10 cellular contexts compared by ENCODE assay signal in genomic region chr6:132365319-132365907, GRCh38. TPM values are rescaled to one million over a fixed set of nuclear protein-coding genes. Genes with fewer than 3 reads are reported as not detected.
A peak's percentile ranks its signal among the peaks of the same experiment; 100 is the strongest.
DNase-seq lines count a peak whose midpoint lies in the region; ATAC-seq and TF ChIP-seq lines count a peak whose summit lies in the region.
"Had no signal": no experiment of that assay in that cellular context is flagged by ENCODE, and none has a peak within 500 bp of the region (broad histone marks: within the 10 kb centered on the region; RNA-seq: fewer than 3 reads in every experiment).

No MANE protein-coding gene starts in this region.

- H3K9me3 ChIP-seq in cardiac muscle cell (ENCODE audit: low read depth): no peaks in the 10 kb centered on the region
- H3K9me3 ChIP-seq in right cardiac atrium (ENCODE audit: control insufficient read depth, low read length): no peaks in the 10 kb centered on the region
- H3K9me3 ChIP-seq: BLaER1 treated with 17β-estradiol and CSF1 and Interleukin-3, amounts not matched to agents 10 nM and 100 nM had no signal

- H3K9me3 Mint-ChIP-seq in activated T-helper 17 cell treated with anti-CD3 and anti-CD28 coated beads, Interleukin-2, amount 50 U/mL, for 72 hours: no peaks in the 10 kb centered on the region
- no peaks in the 10 kb centered on the region for H3K9me3 Mint-ChIP-seq in stimulated activated naive CD8-positive, alpha-beta T cell treated with anti-CD3 and anti-CD28 coated beads, Interleukin-15, Interleukin-2, amounts not matched to agents 100 ng/mL and 50 ng/mL, for 24 hours

- H3K27ac ChIP-seq in cardiac muscle cell (peak overlapping the region; percentile 65), right cardiac atrium (ENCODE audit: low read length) (no peak overlapping the region)
- H3K27ac ChIP-seq: epithelial cell of prostate had no signal

- H3K4me3 Mint-ChIP-seq in activated T-helper 17 cell treated with anti-CD3 and anti-CD28 coated beads, Interleukin-2, amount 50 U/mL, for 72 hours: peak overlapping the region; percentile 2
- H3K4me3 Mint-ChIP-seq in stimulated activated naive CD8-positive, alpha-beta T cell treated with anti-CD3 and anti-CD28 coated beads, Interleukin-15, Interleukin-2, amounts not matched to agents 100 ng/mL and 50 ng/mL, for 24 hours: peak overlapping the region; percentile 19

- H3K27me3 Mint-ChIP-seq in activated T-helper 17 cell treated with anti-CD3 and anti-CD28 coated beads, Interleukin-2, amount 50 U/mL, for 72 hours: peaks cover 26% of the 10 kb centered on the region
- H3K27me3 Mint-ChIP-seq in stimulated activated naive CD8-positive, alpha-beta T cell treated with anti-CD3 and anti-CD28 coated beads, Interleukin-15, Interleukin-2, amounts not matched to agents 100 ng/mL and 50 ng/mL, for 24 hours: peaks cover 42% of the 10 kb centered on the region

- H3K4me1 ChIP-seq in cardiac muscle cell (ENCODE audit: low read depth) (peaks cover 26% of the 10 kb centered on the region), right cardiac atrium (ENCODE audit: control insufficient read depth, insufficient read depth, low read length) (no peaks in the 10 kb centered on the region)

- H3K4me1 Mint-ChIP-seq in activated T-helper 17 cell treated with anti-CD3 and anti-CD28 coated beads, Interleukin-2, amount 50 U/mL, for 72 hours: peaks cover 11% of the 10 kb centered on the region
- peaks cover 54% of the 10 kb centered on the region for H3K4me1 Mint-ChIP-seq in stimulated activated naive CD8-positive, alpha-beta T cell treated with anti-CD3 and anti-CD28 coated beads, Interleukin-15, Interleukin-2, amounts not matched to agents 100 ng/mL and 50 ng/mL, for 24 hours (ENCODE audit: low read depth)

- no peaks in the 10 kb centered on the region for H3K36me3 Mint-ChIP-seq in activated T-helper 17 cell treated with anti-CD3 and anti-CD28 coated beads, Interleukin-2, amount 50 U/mL, for 72 hours (ENCODE audit: low read depth)
- no peaks in the 10 kb centered on the region for H3K36me3 Mint-ChIP-seq in stimulated activated naive CD8-positive, alpha-beta T cell treated with anti-CD3 and anti-CD28 coated beads, Interleukin-15, Interleukin-2, amounts not matched to agents 100 ng/mL and 50 ng/mL, for 24 hours (ENCODE audit: low read depth)

- 38% methylated on average over 3 of the region's 3 CpGs for WGBS in right cardiac atrium

- peak; percentile 59 to 71 for DNase-seq in cardiac muscle cell (ENCODE audit: low read depth in 1 of 2, low spot score in 1 of 2)
- no peak for DNase-seq in right cardiac atrium
- no peak for DNase-seq in activated effector memory CD4-positive, alpha-beta T cell treated with anti-CD3 and anti-CD28 coated beads, Interleukin-2, amount 50 U/mL, for 16 hours
- DNase-seq in GDM1 (lab: John Stamatoyannopoulos, UW): no peak
- no peak for DNase-seq in glomerular visceral epithelial cell (ENCODE audit: extremely low spot score)

- H3K36me3 ChIP-seq in cardiac muscle cell: no peaks in the 10 kb centered on the region
- H3K36me3 ChIP-seq: BLaER1 treated with 17β-estradiol and CSF1 and Interleukin-3, amounts not matched to agents 10 nM and 100 nM had no signal

- no peak for TF ChIP-seq CTCF in cardiac muscle cell (IDR thresholded peaks at IDR 0.05; ENCODE audit: low read depth, low read length)

- H3K27me3 ChIP-seq in cardiac muscle cell (peaks cover 4% of the 10 kb centered on the region), right cardiac atrium (ENCODE audit: control insufficient read depth, insufficient read depth) (no peaks in the 10 kb centered on the region)
- H3K27me3 ChIP-seq: BLaER1 treated with 17β-estradiol and CSF1 and Interleukin-3, amounts not matched to agents 10 nM and 100 nM had no signal

- ATAC-seq in right cardiac atrium: no peak
- ATAC-seq in HG03025 (IDR thresholded peaks at IDR 0.05; ENCODE audit: low FRiP score, unreplicated experiment): peak; percentile 97
- ATAC-seq in activated T-helper 17 cell treated with anti-CD3 and anti-CD28 coated beads, Interleukin-2, amount 50 U/mL, for 72 hours (replicated peaks): peak; percentile 89

- intact Hi-C loops in right cardiac atrium (cut with DNase I): no loop called here

- H3K4me3 ChIP-seq in cardiac muscle cell (no peak overlapping the region), right cardiac atrium (ENCODE audit: low read length) (no peak overlapping the region)
- H3K4me3 ChIP-seq: BLaER1 treated with 17β-estradiol and CSF1 and Interleukin-3, amounts not matched to agents 10 nM and 100 nM had no signal

- H3K27ac Mint-ChIP-seq in activated T-helper 17 cell treated with anti-CD3 and anti-CD28 coated beads, Interleukin-2, amount 50 U/mL, for 72 hours: peak overlapping the region; percentile 15
- peak overlapping the region; percentile 77 for H3K27ac Mint-ChIP-seq in stimulated activated naive CD8-positive, alpha-beta T cell treated with anti-CD3 and anti-CD28 coated beads, Interleukin-15, Interleukin-2, amounts not matched to agents 100 ng/mL and 50 ng/mL, for 24 hours

RNA-seq across cellular contexts. Expression of gene MOXD1, which starts 35.9 kb away (rescaled TPM):
- total RNA-seq in cardiac muscle cell: 19.0 and 30.6 TPM in 2 replicates
- polyA plus RNA-seq in cardiac muscle cell: 20.8 and 47.4 TPM in 2 replicates
- 1 to 10 TPM; 1.1 to 2.4 (median 2.0) TPM for total RNA-seq in right cardiac atrium
- polyA plus RNA-seq in right cardiac atrium: 1.2 TPM
- not detected for total RNA-seq in activated T-helper 17 cell treated with anti-CD3 and anti-CD28 coated beads, Interleukin-2, amount 50 U/mL, for 72 hours

Comparison
In these comparisons a context has a peak if more than half of its experiments do, and no peak if none do; other contexts are left out.
1. DNase-seq: peak in cardiac muscle cell (2 of 2); none in right cardiac atrium (0 of 3), activated effector memory CD4-positive, alpha-beta T cell treated with anti-CD3 and anti-CD28 coated beads, Interleukin-2, amount 50 U/mL, for 16 hours (single experiment), GDM1 (single experiment) and glomerular visceral epithelial cell (single experiment).
2. ATAC-seq: peak in HG03025 (single experiment) and activated T-helper 17 cell treated with anti-CD3 and anti-CD28 coated beads, Interleukin-2, amount 50 U/mL, for 72 hours (single experiment); none in right cardiac atrium (0 of 2).